ENCODE assay signal across 36 cellular contexts in genomic region chr3:45330500-45331295, GRCh38. TPM values are rescaled to one million over a fixed set of nuclear protein-coding genes. Genes with fewer than 3 reads are reported as not detected.
A peak's percentile ranks its signal among the peaks of the same experiment; 100 is the strongest.
DNase-seq lines count a peak whose midpoint lies in the region; ATAC-seq, FAIRE-seq and TF ChIP-seq lines count a peak whose summit lies in the region.
"Had no signal": no experiment of that assay in that cellular context is flagged by ENCODE, and none has a peak within 500 bp of the region (broad histone marks: within the 10 kb centered on the region; RNA-seq: fewer than 3 reads in every experiment).

No MANE protein-coding gene starts in this region.

- H3K4me1 Mint-ChIP-seq in H9, result peaks cover 28 to 29% of the 10 kb centered on the region in 2 experiments

- H3K23me2 ChIP-seq in H9 (ENCODE audit: insufficient read length, low read depth, low read length, poor library complexity, severe bottlenecking) (no peaks in the 10 kb centered on the region), H1 (ENCODE audit: low read depth, low read length) (no peaks in the 10 kb centered on the region)

- H2BK12ac ChIP-seq in H9 (ENCODE audit: insufficient read length, low read depth, low read length), result no peak overlapping the region
- no peak overlapping the region for H2BK12ac ChIP-seq in H1 (ENCODE audit: low read depth, low read length)

- H3K23ac ChIP-seq in H9 (ENCODE audit: insufficient read length, low read depth, low read length) (no peak overlapping the region), H1 (ENCODE audit: insufficient read length) (no peak overlapping the region)

- H3K79me2 ChIP-seq in H9 (ENCODE audit: insufficient read depth, low read length), result no peaks in the 10 kb centered on the region
- H3K79me2 ChIP-seq in H1 (ENCODE audit: control insufficient read depth in 1 of 2, insufficient read depth in 2 of 2, low read length in 2 of 2), result no peaks in the 10 kb centered on the region

- no peak overlapping the region for H2BK5ac ChIP-seq in H9 (ENCODE audit: insufficient read length, low read length)
- no peak overlapping the region for H2BK5ac ChIP-seq in H1 (ENCODE audit: low read depth, low read length)

- H4K91ac ChIP-seq in H9 (ENCODE audit: insufficient read length, low read depth, low read length) (no peak overlapping the region), H1 (replicated peaks; ENCODE audit: insufficient read length, low read length) (no peak overlapping the region)

- H3T11ph ChIP-seq in H9 (ENCODE audit: low read length), result no peak overlapping the region

- H3K27me3 ChIP-seq in BLaER1 (no peaks in the 10 kb centered on the region), H9 (ENCODE audit: insufficient read depth, low read length) (no peaks in the 10 kb centered on the region), RWPE2 (ENCODE audit: insufficient read depth, poor library complexity, severe bottlenecking) (peaks cover 7% of the 10 kb centered on the region), H1 (replicated peaks in 1 of 4; ENCODE audit: control insufficient read depth in 3 of 4, extremely low read depth in 1 of 4, insufficient read depth in 3 of 4, low read length in 3 of 4) (no peaks in the 10 kb centered on the region)
- H3K27me3 ChIP-seq: Peyer's patch had no signal

- WGBS in H9 (ENCODE audit: extremely low coverage, insufficient read length, low lambda C conversion rate), result no CpG with 5 or more reads among the region's 5 CpGs
- 86% methylated on average over 5 of the region's 5 CpGs; no CpG with 5 or more reads in 1 of the 2 experiments for WGBS in H1 (ENCODE audit: extremely low coverage in 1 of 2, insufficient coverage in 1 of 2, insufficient read length in 1 of 2, insufficient replicate concordance in 2 of 2, low coverage in 1 of 2, low lambda C conversion rate in 2 of 2, missing lambda C conversion rate in 1 of 2), 2 experiments

- FAIRE-seq in H1 (lab: Jason Lieb, UNC) (no peak), GM19239 (lab: Jason Lieb, UNC) (no peak)
- FAIRE-seq: A549, GM12892, HepG2, kidney had no signal

- no peak for TF ChIP-seq EP300 in H1 (IDR thresholded peaks at IDR 0.05; ENCODE audit: borderline replicate concordance in 1 of 2, low read depth in 2 of 2, low read length in 2 of 2)

- DNase-seq in H9, result no peak
- DNase-seq in RWPE2 (ENCODE audit: low spot score), result no peak
- DNase-seq in H1 (ENCODE audit: low read depth in 1 of 2, low spot score in 2 of 2), result no peak
- no peak for DNase-seq in activated CD8-positive, alpha-beta memory T cell treated with anti-CD3 and anti-CD28 coated beads, Interleukin-2, amount 50 U/mL, for 48 hours
- DNase-seq in GM19239 (ENCODE audit: insufficient read length, low spot score), result no peak
- no peak for DNase-seq in posterior cingulate gyrus
- DNase-seq: activated CD4-positive, alpha-beta T cell treated with anti-CD3 and anti-CD28 coated beads, Interleukin-2, amount 10 ng/mL, durations not matched to agents 7 days and 5 days; activated gamma-delta T cell; activated naive CD8-positive, alpha-beta T cell treated with anti-CD3 and anti-CD28 coated beads for 36 hours; activated T-cell treated with anti-CD3 and anti-CD28 coated beads, Interleukin-2, amount 50 U/mL, for 4 hours; aorta; CD4-positive, alpha-beta memory T cell; foreskin fibroblast; heart right ventricle; Kasumi-1; kidney; left ventricle myocardium superior; NCI-H1092; NCI-H1694; NCI-H526 treated with DMSO at 0.1 percent for 48 hours; Peyer's patch; right cardiac atrium; SJCRH30; stimulated activated naive CD4-positive, alpha-beta T cell treated with Interleukin-2 at 50 U/mL for 16 hours; SW 1271; upper lobe of right lung had no signal

- H3K9ac ChIP-seq in BLaER1 (no peak overlapping the region), H9 (ENCODE audit: extremely low read depth, insufficient read length, low read length) (no peak overlapping the region), H1 (replicated peaks in 1 of 4; ENCODE audit: extremely low read depth in 1 of 4, low read depth in 3 of 4, low read length in 3 of 4) (no peak overlapping the region)

- H2AFZ ChIP-seq in H9 (ENCODE audit: low read length), result no peak overlapping the region
- H2AFZ ChIP-seq in H1 (ENCODE audit: low read length), result no peak overlapping the region

- POLR2A ChIA-PET in H1 (lab: Charles Lee; ENCODE audit: partially characterized antibody), result no interaction called here

- H2BK120ac ChIP-seq in H9 (ENCODE audit: low read depth, low read length, poor library complexity, severe bottlenecking) (no peak overlapping the region), H1 (replicated peaks; ENCODE audit: low read depth, low read length) (no peak overlapping the region)

- H3K9me3 ChIP-seq in BLaER1, result no peaks in the 10 kb centered on the region
- no peaks in the 10 kb centered on the region for H3K9me3 ChIP-seq in H9 (ENCODE audit: control insufficient read depth, low read depth, low read length)
- no peaks in the 10 kb centered on the region for H3K9me3 ChIP-seq in RWPE2 (ENCODE audit: severe bottlenecking)
- H3K9me3 ChIP-seq in H1 (ENCODE audit: insufficient read depth in 2 of 2, low read depth in 1 of 2, low read length in 1 of 2), result no peaks in the 10 kb centered on the region
- H3K9me3 ChIP-seq: A549, esophagus muscularis mucosa, heart right ventricle, Peyer's patch, SJCRH30, suprapubic skin, upper lobe of right lung had no signal

- ATAC-seq in RWPE2 (ENCODE audit: low read depth) (peak; percentile 42; the same call in 1 of the 3 replicates), GM21723 (IDR thresholded peaks at IDR 0.05; ENCODE audit: unreplicated experiment) (no peak)
- ATAC-seq: A549, HCT116, heart right ventricle, HepG2, left ventricle myocardium superior, right cardiac atrium, upper lobe of right lung had no signal

- no peak overlapping the region for H4K8ac ChIP-seq in H9 (replicated peaks; ENCODE audit: insufficient read length, low read depth, low read length)
- no peak overlapping the region for H4K8ac ChIP-seq in H1 (ENCODE audit: extremely low read depth, insufficient read depth, low read length)

- no peaks in the 10 kb centered on the region; a peak in 1 of 5 replicates for H3K9me3 Mint-ChIP-seq in H9
- H3K9me3 Mint-ChIP-seq: activated CD4-positive, alpha-beta T cell treated with anti-CD3 and anti-CD28 coated beads, Interleukin-2, amount 10 ng/mL, durations not matched to agents 7 days and 5 days; activated naive CD8-positive, alpha-beta T cell treated with anti-CD3 and anti-CD28 coated beads for 36 hours; activated T-cell treated with anti-CD3 and anti-CD28 coated beads, Interleukin-2, amount 50 U/mL, for 4 hours; CD4-positive, alpha-beta memory T cell; WTC11 had no signal

- H3K56ac ChIP-seq in H9 (ENCODE audit: insufficient read length, low read depth, low read length) (no peak overlapping the region), H1 (replicated peaks; ENCODE audit: insufficient read length, low read depth, low read length) (no peak overlapping the region)

- peaks cover 20% of the 10 kb centered on the region for H3K4me1 ChIP-seq in BLaER1
- H3K4me1 ChIP-seq in H9 (ENCODE audit: insufficient read depth, low read length), result no peaks in the 10 kb centered on the region
- no peaks in the 10 kb centered on the region for H3K4me1 ChIP-seq in RWPE2 (ENCODE audit: insufficient read depth, poor library complexity, severe bottlenecking)
- peaks cover 0 to 2% (median 0%) of the 10 kb centered on the region in 4 experiments; a peak in 2 of 7 replicates for H3K4me1 ChIP-seq in H1 (replicated peaks in 1 of 4; ENCODE audit: control insufficient read depth in 3 of 4, insufficient read depth in 4 of 4, low read length in 3 of 4)
- H3K4me1 ChIP-seq: A549, esophagus muscularis mucosa, heart right ventricle, Peyer's patch, SJCRH30, suprapubic skin, upper lobe of right lung had no signal

- H4K5ac ChIP-seq in H9 (ENCODE audit: insufficient read length, low read depth, low read length), result no peak overlapping the region
- H4K5ac ChIP-seq in H1 (ENCODE audit: insufficient read length, low read depth, low read length), result no peak overlapping the region

- peak overlapping the region; percentile 43 for H3K4me2 ChIP-seq in BLaER1
- no peak overlapping the region for H3K4me2 ChIP-seq in H9 (ENCODE audit: insufficient read depth, insufficient read length, low read length)
- H3K4me2 ChIP-seq in H1 (ENCODE audit: insufficient read depth in 1 of 2, low read depth in 2 of 2, low read length in 2 of 2), result no peak overlapping the region
- H3K4me2 ChIP-seq: A549, smooth muscle cell had no signal

- H3K4ac ChIP-seq in H9 (ENCODE audit: low read depth, low read length) (no peak overlapping the region), H1 (replicated peaks; ENCODE audit: insufficient read length, low read depth, low read length) (no peak overlapping the region)

- H2BK20ac ChIP-seq in H9 (ENCODE audit: low read depth, low read length, poor library complexity, severe bottlenecking) (no peak overlapping the region), H1 (ENCODE audit: low read length) (no peak overlapping the region; the same call in 1 of the 2 replicates)

- H3K79me1 ChIP-seq in H9 (ENCODE audit: insufficient read depth, low read depth, low read length, poor library complexity, severe bottlenecking) (no peaks in the 10 kb centered on the region), H1 (ENCODE audit: low read depth, low read length) (no peaks in the 10 kb centered on the region)

- H2BK15ac ChIP-seq in H9 (ENCODE audit: low read depth, low read length), result no peak overlapping the region
- H2BK15ac ChIP-seq in H1 (ENCODE audit: low read length), result peak overlapping the region; percentile 22; the same call in 1 of the 2 replicates

- H3K27ac Mint-ChIP-seq in H9, result no peak overlapping the region
- H3K27ac Mint-ChIP-seq: activated CD4-positive, alpha-beta T cell treated with anti-CD3 and anti-CD28 coated beads, Interleukin-2, amount 10 ng/mL, durations not matched to agents 7 days and 5 days; activated naive CD8-positive, alpha-beta T cell treated with anti-CD3 and anti-CD28 coated beads for 36 hours; CD4-positive, alpha-beta memory T cell; WTC11 had no signal

- H3K27me3 Mint-ChIP-seq in H9 (ENCODE audit: low read depth), result peaks cover 3% of the 10 kb centered on the region; the same call in 1 of the 2 replicates

- H3K14ac ChIP-seq in H9 (ENCODE audit: insufficient read depth, low read length) (no peak overlapping the region), H1 (ENCODE audit: insufficient read length) (no peak overlapping the region)

- H4K20me1 ChIP-seq in BLaER1 (no peaks in the 10 kb centered on the region), H9 (ENCODE audit: control insufficient read depth, insufficient read depth, insufficient read length) (no peaks in the 10 kb centered on the region), H1 (replicated peaks in 1 of 2; ENCODE audit: control insufficient read depth in 1 of 2, insufficient read depth in 2 of 2, low read length in 2 of 2) (no peaks in the 10 kb centered on the region)

- TF ChIP-seq RAD21 in H1 (IDR thresholded peaks at IDR 0.05 in 1 of 2, conservative IDR thresholded peaks at IDR 0.05 in 1 of 2; ENCODE audit: low read depth in 2 of 2, low read length in 2 of 2), result peak in 1 of 2 experiments; percentile 38; a peak in 3 of 4 replicates

- H3K4me3 ChIP-seq in BLaER1 (no peak overlapping the region), RWPE2 (ENCODE audit: severe bottlenecking) (no peak overlapping the region), H1 (ENCODE audit: extremely low read depth in 1 of 4, insufficient read depth in 2 of 4, low read depth in 3 of 4, low read length in 4 of 4) (no peak overlapping the region)
- H3K4me3 ChIP-seq: A549, esophagus muscularis mucosa, heart right ventricle, Peyer's patch, SJCRH30, smooth muscle cell, suprapubic skin, upper lobe of right lung had no signal

- H2AK5ac ChIP-seq in H9 (ENCODE audit: insufficient read length, low read length), result no peak overlapping the region
- H2AK5ac ChIP-seq in H1 (ENCODE audit: low read depth, low read length), result no peak overlapping the region

- TF ChIP-seq POLR2A in H1 (IDR thresholded peaks at IDR 0.05; ENCODE audit: control extremely low read depth in 1 of 2, low read depth in 2 of 2, low read length in 2 of 2), result no peak

- intact Hi-C loops in posterior cingulate gyrus (cut with DNase I), result no loop called here

- CTCF ChIA-PET in H1 (lab: Charles Lee; ENCODE audit: partially characterized antibody), result interaction anchor here (0.8 to 3.8 kb wide), 8 partner anchors 8 to 294 kb away, joined by 3 to 19 read pairs (median 5); no protein-coding TSS in a partner anchor

- H3K18ac ChIP-seq in H9 (ENCODE audit: insufficient read length, low read depth, low read length), result no peak overlapping the region
- H3K18ac ChIP-seq in H1 (ENCODE audit: extremely low read depth, low read length), result no peak overlapping the region

- H3K27ac ChIP-seq in BLaER1 (no peak overlapping the region), H9 (ENCODE audit: insufficient read length, low read depth, low read length) (no peak overlapping the region), RWPE2 (ENCODE audit: poor library complexity, severe bottlenecking) (no peak overlapping the region), H1 (ENCODE audit: low read depth, low read length) (no peak overlapping the region)
- H3K27ac ChIP-seq: A549, esophagus muscularis mucosa, heart right ventricle, Peyer's patch, SJCRH30, suprapubic skin, upper lobe of right lung had no signal

- no peaks in the 10 kb centered on the region for H3K36me3 ChIP-seq in BLaER1
- no peaks in the 10 kb centered on the region for H3K36me3 ChIP-seq in RWPE2 (ENCODE audit: low read depth)
- H3K36me3 ChIP-seq in H1 (ENCODE audit: control insufficient read depth in 2 of 4, insufficient read depth in 4 of 4, low read length in 3 of 4), result no peaks in the 10 kb centered on the region
- H3K36me3 ChIP-seq: esophagus muscularis mucosa, heart right ventricle, Peyer's patch, SJCRH30, suprapubic skin, upper lobe of right lung had no signal

- no peaks in the 10 kb centered on the region for H3K36me3 Mint-ChIP-seq in H9 (ENCODE audit: insufficient read depth in 1 of 3, low read depth in 3 of 3)
- H3K36me3 Mint-ChIP-seq: activated naive CD8-positive, alpha-beta T cell treated with anti-CD3 and anti-CD28 coated beads for 36 hours; CD4-positive, alpha-beta memory T cell; WTC11 had no signal

- TF ChIP-seq CTCF in H9 (conservative IDR thresholded peaks at IDR 0.05) (peak; percentile 15; the same call in 1 of the 3 replicates), RWPE2 (IDR thresholded peaks at IDR 0.05; ENCODE audit: poor library complexity, severe bottlenecking) (no peak), H1 (IDR thresholded peaks at IDR 0.05; ENCODE audit: control extremely low read depth in 1 of 3, insufficient read depth in 1 of 3, low read depth in 1 of 3, low read length in 3 of 3) (peak in 1 of 3 experiments; percentile 13; a peak in 1 of 4 replicates)

- no peak overlapping the region for H3K4me3 Mint-ChIP-seq in H9
- H3K4me3 Mint-ChIP-seq: activated CD4-positive, alpha-beta T cell treated with anti-CD3 and anti-CD28 coated beads, Interleukin-2, amount 10 ng/mL, durations not matched to agents 7 days and 5 days; activated naive CD8-positive, alpha-beta T cell treated with anti-CD3 and anti-CD28 coated beads for 36 hours; activated T-cell treated with anti-CD3 and anti-CD28 coated beads, Interleukin-2, amount 50 U/mL, for 4 hours; CD4-positive, alpha-beta memory T cell; WTC11 had no signal

RNA-seq across cellular contexts. Expression of gene LARS2, which starts 57.7 kb away (rescaled TPM):
- 44.4 and 44.6 TPM in 2 replicates for total RNA-seq in H9 (2021)
- total RNA-seq in H1 (2021; fragmentation: NEBNext Ultra II Directional; extraction: Animal tissue kit (Norgen Biotek cat#: 25700)), result 54.4 and 55.9 TPM in 2 replicates
- 25.0 and 25.6 TPM in 2 replicates for polyA plus RNA-seq in H1 (2011; rRNA removed)
- 29.3 TPM for polyA plus RNA-seq in H1 (2011; cell fraction: cytosol; rRNA removed)
- polyA plus RNA-seq in H1 (2011; cell fraction: nucleus; rRNA removed), result 80.2 TPM
- 29.2 to 38.6 TPM (median 33.3 TPM) in 4 replicates for polyA plus RNA-seq in H1 (2012, experiment 1 of 2)
- 12.9 TPM for polyA plus RNA-seq in H1 (2012, experiment 2 of 2)
- polyA plus RNA-seq in H1 (2013, experiment 1 of 2), result 35.2 TPM
- polyA plus RNA-seq in H1 (2013, experiment 2 of 2), result 31.9 TPM
- 75.5 and 85.7 TPM in 2 replicates for polyA minus RNA-seq in H1 (2011; rRNA and poly(A)+ RNA removed)
- polyA minus RNA-seq in H1 (2011; cell fraction: cytosol; rRNA and poly(A)+ RNA removed), result 25.6 TPM
- polyA minus RNA-seq in H1 (2011; cell fraction: nucleus; rRNA and poly(A)+ RNA removed), result 82.2 TPM
